ENCODE assay signal across 8 cellular contexts in the genomic region with DNA sequence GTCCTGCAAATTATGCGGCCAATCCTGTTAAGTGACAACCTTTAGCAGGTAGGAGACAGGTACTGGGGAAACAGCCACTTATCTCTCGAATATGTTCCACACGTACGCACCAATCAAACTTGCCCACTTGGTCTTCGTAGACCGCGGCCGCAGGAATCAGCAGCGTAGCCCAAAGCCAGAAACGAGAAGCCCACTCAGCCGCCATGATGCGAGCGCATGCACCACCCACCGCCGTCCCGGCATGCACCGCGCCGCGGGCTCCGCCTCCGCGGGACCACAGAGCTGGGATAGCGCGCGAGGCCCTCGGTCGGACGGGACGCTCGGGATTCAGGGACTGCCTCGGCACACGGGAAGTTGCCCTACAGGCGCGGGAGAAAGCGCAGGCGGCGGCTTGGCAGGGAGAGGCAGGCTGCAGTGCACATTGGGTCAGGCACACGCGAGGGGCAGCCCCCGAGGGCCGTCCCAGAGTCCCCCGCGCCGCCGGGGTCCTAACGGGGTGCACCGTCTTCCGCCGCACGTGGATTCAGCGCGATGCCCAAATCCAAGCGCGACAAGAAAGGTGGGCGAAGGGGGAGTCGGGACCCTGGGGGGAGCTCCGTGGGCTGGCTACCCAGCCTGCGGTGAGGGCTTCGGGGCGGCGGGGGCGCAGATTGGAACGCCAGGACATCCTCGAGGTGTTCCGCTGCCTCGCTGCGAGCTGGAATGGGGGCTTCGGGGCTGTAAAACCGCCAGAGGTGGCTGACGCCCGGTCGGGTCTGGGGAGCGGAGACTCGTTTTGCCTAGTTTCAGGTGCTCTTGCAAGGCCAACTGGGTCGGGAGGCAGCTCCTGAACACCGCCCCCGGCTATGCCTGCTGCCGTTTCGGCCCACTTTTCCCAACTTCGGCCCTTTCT. TPM values are rescaled to one million over a fixed set of nuclear protein-coding genes. Genes with fewer than 3 reads are reported as not detected.
DNase-seq lines count a peak whose midpoint lies in the region; ATAC-seq and TF ChIP-seq lines count a peak whose summit lies in the region.

A gene (minus strand): TSS at position 220 of the 892 bp plus-strand sequence. CDS start 15 bp downstream, at position 205.
A gene (plus strand): TSS at position 501 of the 892 bp plus-strand sequence. CDS start 31 bp downstream, at position 532.

- ATAC-seq in HG02623 (IDR thresholded peaks at IDR 0.05; ENCODE audit: unreplicated experiment) (peak; percentile 79), T-helper 17 cell (peak; percentile 95), left ventricle myocardium superior (peak; percentile 98)

- peak within 1 kb of the TSS; percentile 94 for H3K27ac Mint-ChIP-seq in T-helper 17 cell

- intact Hi-C loops in left ventricle myocardium superior (cut with micrococcal nuclease) (no loop called here), prostate gland (cut with DNase I) (no loop called here)

- H3K4me1 Mint-ChIP-seq in T-helper 17 cell, result peaks cover 26% of the 10 kb centered on the region

- no peaks in the 10 kb centered on the region for H3K27me3 ChIP-seq in prostate gland (replicated peaks; ENCODE audit: insufficient read depth)

- H3K36me3 Mint-ChIP-seq in T-helper 17 cell (ENCODE audit: low read depth), result no peaks in the 10 kb centered on the region

- H3K27ac ChIP-seq in prostate gland, result peak within 1 kb of the TSS; percentile 88 to 95

- peak; percentile 74 for DNase-seq in NCI-H1105 treated with DMSO at 0.1 percent for 48 hours (lab: John Stamatoyannopoulos, UW)
- peak; percentile 78 to 89 (median 85) for DNase-seq in T-helper 17 cell
- DNase-seq in amygdala (lab: John Stamatoyannopoulos, UW), result peak in 55 of 56 donors; percentile 27 to 97 (median 83)
- DNase-seq in left ventricle myocardium superior, result peak; percentile 93
- peak; percentile 79 for DNase-seq in prostate gland (ENCODE audit: low spot score)
- peak; percentile 82 for DNase-seq in ureter (ENCODE audit: low spot score)

- H3K4me3 ChIP-seq in GM12875 (ENCODE audit: low read depth, low read length) (peak within 1 kb of the TSS; percentile 97), prostate gland (peak within 1 kb of the TSS; percentile 77 to 85)

- TF ChIP-seq POLR2A in prostate gland (IDR thresholded peaks at IDR 0.05), result peak; percentile 45

- peak within 1 kb of the TSS; percentile 91 for H3K4me3 Mint-ChIP-seq in T-helper 17 cell

- TF ChIP-seq CTCF in GM12875 (IDR thresholded peaks at IDR 0.05; ENCODE audit: borderline replicate concordance, insufficient read depth, low read depth, low read length) (no peak), prostate gland (IDR thresholded peaks at IDR 0.05) (peak in 1 of 4 experiments; percentile 18)

- peaks cover 8% of the 10 kb centered on the region for H3K4me1 ChIP-seq in prostate gland (replicated peaks)

- H3K36me3 ChIP-seq in prostate gland, result no peaks in the 10 kb centered on the region

- no peaks in the 10 kb centered on the region for H3K27me3 Mint-ChIP-seq in T-helper 17 cell

- WGBS in prostate gland, result 0% methylated on average over 77 of the region's 81 CpGs

- H3K9me3 ChIP-seq in T-helper 17 cell (ENCODE audit: control insufficient read depth, low read length, poor library complexity, severe bottlenecking) (no peaks in the 10 kb centered on the region), prostate gland (no peaks in the 10 kb centered on the region)

RNA-seq across cellular contexts. Expression of the first gene that starts in this region (rescaled TPM):
- total RNA-seq in T-helper 17 cell, result 10 to 100 TPM; 24.2 to 32.0 TPM
- 29.3 TPM for total RNA-seq in left ventricle myocardium superior
- 10 to 100 TPM; 42.1 to 86.2 TPM for total RNA-seq in prostate gland
- 54.6 TPM for total RNA-seq in ureter

RNA-seq across cellular contexts. Expression of the second gene that starts in this region (rescaled TPM):
- 10 to 100 TPM; 17.0 to 19.8 TPM for total RNA-seq in T-helper 17 cell
- 10.2 TPM for total RNA-seq in left ventricle myocardium superior
- total RNA-seq in prostate gland, result 10 to 100 TPM; 20.5 to 21.9 TPM
- total RNA-seq in ureter, result 43.0 TPM

Comparison
In these comparisons a context has a peak if more than half of its experiments do, and no peak if none do; other contexts are left out.
1. Peak in every context shown above with its lines: DNase-seq, ATAC-seq, H3K4me3 ChIP-seq and H3K27ac ChIP-seq.